Comparison of ENCODE assay signal across 14 cellular contexts in the genomic region with DNA sequence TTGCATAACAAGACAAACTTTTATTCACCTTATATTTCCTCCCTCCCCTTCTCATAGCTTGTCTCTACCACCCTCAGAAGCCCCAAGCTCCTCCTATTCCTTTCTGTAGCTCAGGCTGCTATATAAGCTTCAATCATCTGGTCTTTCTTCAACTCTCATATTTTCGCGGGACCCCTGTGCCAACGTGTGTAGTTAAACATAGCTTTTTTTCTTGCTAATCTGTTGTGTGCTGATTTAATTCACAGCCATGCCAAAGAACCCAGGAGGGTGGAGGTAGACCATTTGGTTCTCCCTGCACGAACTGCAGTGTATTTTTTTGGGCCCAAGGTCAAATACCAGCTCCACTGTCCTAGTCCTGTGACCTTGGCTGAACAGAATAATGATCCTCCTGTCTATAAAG. TPM values are rescaled to one million over a fixed set of nuclear protein-coding genes. Genes with fewer than 3 reads are reported as not detected.
A peak's percentile ranks its signal among the peaks of the same experiment; 100 is the strongest.
DNase-seq lines count a peak whose midpoint lies in the region; ATAC-seq and TF ChIP-seq lines count a peak whose summit lies in the region.
"Had no signal": no experiment of that assay in that cellular context is flagged by ENCODE, and none has a peak within 500 bp of the region (broad histone marks: within the 10 kb centered on the region; RNA-seq: fewer than 3 reads in every experiment).

No MANE protein-coding gene starts in this region.

- no peak overlapping the region for H3K4me3 ChIP-seq in HL-60 (replicated peaks; ENCODE audit: insufficient read depth, low read length)
- H3K4me3 ChIP-seq in prostate gland, result no peak overlapping the region
- no peak overlapping the region for H3K4me3 ChIP-seq in heart right ventricle
- H3K4me3 ChIP-seq: upper lobe of left lung had no signal

- H3K4me1 ChIP-seq in prostate gland (replicated peaks) (no peaks in the 10 kb centered on the region), heart right ventricle (peaks cover 0 to 36% (median 13%) of the 10 kb centered on the region in 9 donors)

- no peaks in the 10 kb centered on the region for H3K27me3 ChIP-seq in HL-60 (ENCODE audit: insufficient read depth, poor library complexity, severe bottlenecking)
- H3K27me3 ChIP-seq in prostate gland (replicated peaks; ENCODE audit: insufficient read depth), result no peaks in the 10 kb centered on the region
- H3K27me3 ChIP-seq in heart right ventricle, result no peaks in the 10 kb centered on the region
- H3K27me3 ChIP-seq: upper lobe of left lung had no signal

- WGBS in prostate gland, result 40% methylated on average over 4 of the region's 4 CpGs
- 64 to 70% methylated on average over 4 of the region's 4 CpGs for WGBS in heart right ventricle, 2 donors

- H3K36me3 ChIP-seq in prostate gland (no peaks in the 10 kb centered on the region), heart right ventricle (no peaks in the 10 kb centered on the region)
- H3K36me3 ChIP-seq: upper lobe of left lung, WERI-Rb-1 had no signal

- ATAC-seq in activated CD4-positive, alpha-beta T cell treated with anti-CD3 and anti-CD28 coated beads for 36 hours, result no peak
- no peak for ATAC-seq in memory B cell (ENCODE audit: low read depth)
- no peak for ATAC-seq in heart right ventricle

- intact Hi-C loops in activated CD4-positive, alpha-beta T cell treated with anti-CD3 and anti-CD28 coated beads for 36 hours (cut with DNase I, micrococcal nuclease), result loop anchor here (2.0 to 10.0 kb wide), 5 partner anchors 38 to 972 kb away; a partner anchor contains a TSS
- intact Hi-C loops in activated CD4-positive, alpha-beta memory T cell treated with anti-CD3 and anti-CD28 coated beads for 36 hours (cut with micrococcal nuclease), result loop anchor here (5.0 kb wide), 3 partner anchors 460 to 900 kb away; a partner anchor contains a TSS
- intact Hi-C loops in prostate gland (cut with DNase I) (no loop called here), heart right ventricle (cut with DNase I) (no loop called here)

- H3K9me3 ChIP-seq in prostate gland, result no peaks in the 10 kb centered on the region
- peaks cover 0 to 6% (median 0%) of the 10 kb centered on the region in 11 donors for H3K9me3 ChIP-seq in heart right ventricle
- H3K9me3 ChIP-seq: upper lobe of left lung had no signal

- TF ChIP-seq POLR2A in prostate gland (IDR thresholded peaks at IDR 0.05), result no peak

- H3K4me3 Mint-ChIP-seq in activated CD4-positive, alpha-beta T cell treated with anti-CD3 and anti-CD28 coated beads for 36 hours, result peak overlapping the region; percentile 60
- peak overlapping the region; percentile 50 for H3K4me3 Mint-ChIP-seq in activated CD4-positive, alpha-beta memory T cell treated with anti-CD3 and anti-CD28 coated beads for 36 hours
- no peak overlapping the region for H3K4me3 Mint-ChIP-seq in memory B cell

- H3K27ac ChIP-seq in HL-60 (replicated peaks), result peak overlapping the region; percentile 63
- H3K27ac ChIP-seq in prostate gland, result no peak overlapping the region
- H3K27ac ChIP-seq in heart right ventricle, result peak overlapping the region in 1 of 10 donors; percentile 38
- H3K27ac ChIP-seq: epithelial cell of prostate, upper lobe of left lung, WERI-Rb-1 had no signal

- TF ChIP-seq CTCF in HL-60 (IDR thresholded peaks at IDR 0.05; ENCODE audit: insufficient read depth, low read length) (no peak), prostate gland (IDR thresholded peaks at IDR 0.05) (no peak), heart right ventricle (IDR thresholded peaks at IDR 0.05) (no peak)

- POLR2A ChIA-PET in activated CD4-positive, alpha-beta T cell treated with anti-CD3 and anti-CD28 coated beads for 36 hours (lab: Charles Lee), result interaction anchor here (0.5 to 1.3 kb wide), 2 partner anchors 10 to 20 kb away, joined by 3 to 6 read pairs; no protein-coding TSS in a partner anchor
- POLR2A ChIA-PET in activated CD4-positive, alpha-beta memory T cell treated with anti-CD3 and anti-CD28 coated beads for 36 hours (lab: Charles Lee), result interaction anchor here (0.8 to 2.6 kb wide), 8 partner anchors 9 to 102 kb away, joined by 3 to 17 read pairs (median 8); a partner anchor contains a TSS

- H3K27me3 Mint-ChIP-seq in activated CD4-positive, alpha-beta T cell treated with anti-CD3 and anti-CD28 coated beads for 36 hours, result no peaks in the 10 kb centered on the region
- no peaks in the 10 kb centered on the region for H3K27me3 Mint-ChIP-seq in activated CD4-positive, alpha-beta memory T cell treated with anti-CD3 and anti-CD28 coated beads for 36 hours
- H3K27me3 Mint-ChIP-seq in memory B cell, result peaks cover 6% of the 10 kb centered on the region

- no peaks in the 10 kb centered on the region for H3K36me3 Mint-ChIP-seq in activated CD4-positive, alpha-beta T cell treated with anti-CD3 and anti-CD28 coated beads for 36 hours (ENCODE audit: low read depth)
- H3K36me3 Mint-ChIP-seq in activated CD4-positive, alpha-beta memory T cell treated with anti-CD3 and anti-CD28 coated beads for 36 hours, result no peaks in the 10 kb centered on the region
- H3K36me3 Mint-ChIP-seq in memory B cell, result peaks cover 2% of the 10 kb centered on the region

- H3K27ac Mint-ChIP-seq in activated CD4-positive, alpha-beta T cell treated with anti-CD3 and anti-CD28 coated beads for 36 hours, result peak overlapping the region; percentile 96
- H3K27ac Mint-ChIP-seq in activated CD4-positive, alpha-beta memory T cell treated with anti-CD3 and anti-CD28 coated beads for 36 hours, result peak overlapping the region; percentile 73
- peak overlapping the region; percentile 21 for H3K27ac Mint-ChIP-seq in memory B cell

- CTCF ChIA-PET in activated CD4-positive, alpha-beta T cell treated with anti-CD3 and anti-CD28 coated beads for 36 hours (lab: Charles Lee), result interaction anchor here (0.5 to 4.6 kb wide), 21 partner anchors 10 to 332 kb away, joined by 3 to 44 read pairs (median 8); no protein-coding TSS in a partner anchor
- CTCF ChIA-PET in activated CD4-positive, alpha-beta memory T cell treated with anti-CD3 and anti-CD28 coated beads for 36 hours (lab: Charles Lee), result interaction anchor here (0.5 to 3.2 kb wide), 19 partner anchors 10 to 576 kb away, joined by 3 to 39 read pairs (median 5); a partner anchor contains a TSS

- H3K4me1 Mint-ChIP-seq in activated CD4-positive, alpha-beta T cell treated with anti-CD3 and anti-CD28 coated beads for 36 hours, result peaks cover 45% of the 10 kb centered on the region
- peaks cover 43% of the 10 kb centered on the region for H3K4me1 Mint-ChIP-seq in activated CD4-positive, alpha-beta memory T cell treated with anti-CD3 and anti-CD28 coated beads for 36 hours (ENCODE audit: low read depth)
- H3K4me1 Mint-ChIP-seq in memory B cell, result peaks cover 15% of the 10 kb centered on the region

- DNase-seq in activated CD4-positive, alpha-beta T cell treated with anti-CD3 and anti-CD28 coated beads for 36 hours, result no peak
- no peak for DNase-seq in activated CD4-positive, alpha-beta T cell treated with anti-CD3 and anti-CD28 coated beads for 4 hours
- no peak for DNase-seq in HL-60 (ENCODE audit: low read depth in 1 of 2, low spot score in 1 of 2)
- no peak for DNase-seq in activated CD4-positive, alpha-beta memory T cell treated with anti-CD3 and anti-CD28 coated beads for 36 hours
- DNase-seq in memory B cell (ENCODE audit: low spot score in 2 of 2), result no peak
- DNase-seq in prostate gland (ENCODE audit: low spot score), result no peak
- DNase-seq in AG20443 (ENCODE audit: low spot score), result no peak
- DNase-seq in heart right ventricle, result no peak
- DNase-seq: 8988T, aorta, NCI-H1092 treated with DMSO at 0.1 percent for 48 hours, WERI-Rb-1 had no signal

- H3K9me3 Mint-ChIP-seq in activated CD4-positive, alpha-beta T cell treated with anti-CD3 and anti-CD28 coated beads for 36 hours (ENCODE audit: low read depth), result peaks cover 3% of the 10 kb centered on the region
- H3K9me3 Mint-ChIP-seq in activated CD4-positive, alpha-beta memory T cell treated with anti-CD3 and anti-CD28 coated beads for 36 hours, result peaks cover 2% of the 10 kb centered on the region
- H3K9me3 Mint-ChIP-seq in memory B cell, result peaks cover 2% of the 10 kb centered on the region

RNA-seq across cellular contexts. Expression of a gene that starts 21.0 kb away (rescaled TPM):
- 10 to 100 TPM; 15.0 to 17.3 TPM for total RNA-seq in activated CD4-positive, alpha-beta T cell treated with anti-CD3 and anti-CD28 coated beads for 36 hours
- total RNA-seq in activated CD4-positive, alpha-beta memory T cell treated with anti-CD3 and anti-CD28 coated beads for 36 hours, result 10 to 100 TPM; 11.6 to 12.0 TPM
- total RNA-seq in prostate gland (1 to 10 TPM; 4.6 to 9.9 TPM), heart right ventricle (10 to 100 TPM in 1 of 10 donors, 1 to 10 TPM in 7, under 1 TPM in 2; 0.68 to 11.3 (median 3.3) TPM)
- 1 to 10 TPM; 1.3 to 3.7 TPM for polyA plus RNA-seq in heart right ventricle

RNA-seq across cellular contexts. Expression of a gene that starts 54.2 kb away (rescaled TPM):
- under 1 TPM; 0.47 to 0.66 TPM for total RNA-seq in activated CD4-positive, alpha-beta T cell treated with anti-CD3 and anti-CD28 coated beads for 36 hours
- under 1 TPM; 0.19 to 0.67 TPM for total RNA-seq in activated CD4-positive, alpha-beta memory T cell treated with anti-CD3 and anti-CD28 coated beads for 36 hours
- total RNA-seq in prostate gland, result 1 to 10 TPM; 1.1 to 2.3 TPM
- total RNA-seq in heart right ventricle, result 1 to 10 TPM; 1.3 to 5.7 (median 3.2) TPM
- 1 to 10 TPM; 2.3 to 2.9 TPM for polyA plus RNA-seq in heart right ventricle

Comparison
In these comparisons a context has a peak if more than half of its experiments do, and no peak if none do; other contexts are left out.
1. H3K27ac Mint-ChIP-seq: peak in every context shown above with its lines; median percentile 96 in activated CD4-positive, alpha-beta T cell treated with anti-CD3 and anti-CD28 coated beads for 36 hours; 73 in activated CD4-positive, alpha-beta memory T cell treated with anti-CD3 and anti-CD28 coated beads for 36 hours; 21 in memory B cell.
2. intact Hi-C loops: an anchor here in activated CD4-positive, alpha-beta T cell treated with anti-CD3 and anti-CD28 coated beads for 36 hours (2.0 to 10.0 kb wide) and activated CD4-positive, alpha-beta memory T cell treated with anti-CD3 and anti-CD28 coated beads for 36 hours (5.0 kb wide); none called in prostate gland and heart right ventricle.